Comparison of ENCODE assay signal across 11 cellular contexts in the genomic region with DNA sequence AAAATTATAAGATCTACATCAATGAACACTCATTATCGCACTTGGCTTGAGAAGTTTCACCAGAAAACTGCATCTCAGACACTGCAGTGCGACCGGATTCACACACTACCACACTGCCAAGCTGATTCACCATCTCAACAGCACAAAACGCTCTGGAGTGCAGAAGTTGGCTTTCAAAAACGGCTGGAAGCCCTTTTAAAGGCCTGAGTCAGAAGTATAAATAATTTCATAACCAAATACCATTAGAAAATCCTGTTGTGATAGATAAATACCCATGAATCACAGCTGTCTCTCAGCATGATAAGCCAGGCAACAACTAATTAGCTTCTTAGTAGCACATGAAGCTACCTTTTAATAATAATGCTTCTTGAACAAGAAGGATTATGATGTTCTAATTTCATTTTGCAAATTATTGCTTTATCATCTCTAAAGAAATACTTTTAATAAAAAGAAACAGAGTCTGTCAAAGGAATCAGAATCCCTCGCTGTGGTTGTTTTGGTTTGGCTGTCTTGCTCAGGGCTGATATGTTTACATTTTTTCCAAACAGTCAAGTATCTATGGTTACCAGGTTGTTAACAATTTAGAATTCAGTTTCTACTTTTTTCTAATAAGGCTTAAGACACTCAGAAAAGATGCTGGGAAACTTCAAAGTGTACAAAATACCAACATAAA. TPM values are rescaled to one million over a fixed set of nuclear protein-coding genes. Genes with fewer than 3 reads are reported as not detected.
DNase-seq lines count a peak whose midpoint lies in the region; ATAC-seq and TF ChIP-seq lines count a peak whose summit lies in the region.
"Had no signal": no experiment of that assay in that cellular context is flagged by ENCODE, and none has a peak within 500 bp of the region (broad histone marks: within the 10 kb centered on the region; RNA-seq: fewer than 3 reads in every experiment).

No MANE protein-coding gene starts in this region.

- H3K27ac Mint-ChIP-seq in osteocyte (ENCODE audit: unreplicated experiment), result peak overlapping the region; percentile 35
- H3K27ac Mint-ChIP-seq in T-cell, result no peak overlapping the region

- ATAC-seq in HG02970 (IDR thresholded peaks at IDR 0.05; ENCODE audit: low FRiP score, unreplicated experiment) (no peak), GM18867 (IDR thresholded peaks at IDR 0.05; ENCODE audit: unreplicated experiment) (no peak), T-cell (replicated peaks in 1 of 4) (no peak)
- ATAC-seq in stimulated activated naive CD8-positive, alpha-beta T cell treated with anti-CD3 and anti-CD28 coated beads, Interleukin-15, Interleukin-2, amounts not matched to agents 100 U/mL and 50 U/mL, for 24 hours, result no peak
- ATAC-seq: activated T-cell treated with anti-CD3 and anti-CD28 coated beads, Interleukin-2, amount 50 U/mL, for 4 hours had no signal

- CTCF ChIA-PET in T-cell (lab: Charles Lee), result interaction anchor here in 1 of 2 donors (0.7 to 0.8 kb wide), 2 partner anchors 9 to 44 kb away, joined by 3 to 5 read pairs; no protein-coding TSS in a partner anchor

- DNase-seq in AG09319 (ENCODE audit: extremely low read depth, low read depth), result peak; percentile 35
- peak; percentile 82 for DNase-seq in NCI-H69 (lab: John Stamatoyannopoulos, UW)
- DNase-seq in fibroblast of peridontal ligament (ENCODE audit: extremely low read depth), result peak; percentile 75
- DNase-seq in osteocyte (ENCODE audit: extremely low spot score, unreplicated experiment), result no peak
- DNase-seq in stimulated activated naive CD8-positive, alpha-beta T cell treated with anti-CD3 and anti-CD28 coated beads, Interleukin-15, Interleukin-2, amounts not matched to agents 100 U/mL and 50 U/mL, for 24 hours, result no peak
- no peak for DNase-seq in T-cell
- DNase-seq: activated T-cell treated with anti-CD3 and anti-CD28 coated beads, Interleukin-2, amount 50 U/mL, for 4 hours; effector memory CD4-positive, alpha-beta T cell; NCI-H1048 had no signal

- POLR2A ChIA-PET in T-cell (lab: Charles Lee), result no interaction called here

- H3K4me1 Mint-ChIP-seq in osteocyte (ENCODE audit: unreplicated experiment), result peaks cover 10% of the 10 kb centered on the region
- H3K4me1 Mint-ChIP-seq in T-cell, result peaks cover 0 to 2% (median 0%) of the 10 kb centered on the region in 3 donors

- H3K36me3 Mint-ChIP-seq in osteocyte (ENCODE audit: unreplicated experiment) (no peaks in the 10 kb centered on the region), T-cell (no peaks in the 10 kb centered on the region)

- H3K9me3 Mint-ChIP-seq in osteocyte (ENCODE audit: unreplicated experiment), result no peaks in the 10 kb centered on the region
- H3K9me3 Mint-ChIP-seq in T-cell, result no peaks in the 10 kb centered on the region
- H3K9me3 Mint-ChIP-seq: activated T-cell treated with anti-CD3 and anti-CD28 coated beads, Interleukin-2, amount 50 U/mL, for 4 hours had no signal

- no peak for TF ChIP-seq CTCF in AG09319 (IDR thresholded peaks at IDR 0.05; ENCODE audit: low read depth, low read length)
- no peak for TF ChIP-seq CTCF in osteocyte (IDR thresholded peaks at IDR 0.05)

- H3K4me3 Mint-ChIP-seq in osteocyte (ENCODE audit: unreplicated experiment) (no peak overlapping the region), T-cell (no peak overlapping the region)
- H3K4me3 Mint-ChIP-seq: activated T-cell treated with anti-CD3 and anti-CD28 coated beads, Interleukin-2, amount 50 U/mL, for 4 hours had no signal

- H3K27me3 Mint-ChIP-seq in osteocyte (ENCODE audit: unreplicated experiment) (no peaks in the 10 kb centered on the region), T-cell (peaks cover 0 to 7% of the 10 kb centered on the region in 2 donors)

RNA-seq across cellular contexts. Expression of gene SLC2A13, which starts 51.2 kb away (rescaled TPM):
- total RNA-seq in osteocyte, result 6.9 and 7.1 TPM in 2 replicates
- total RNA-seq in T-cell, result 1 to 10 TPM; 4.2 to 6.0 (median 5.1) TPM

Comparison
In these comparisons a context has a peak if more than half of its experiments do, and no peak if none do; other contexts are left out.
1. DNase-seq: peak in AG09319 (single experiment), NCI-H69 (single experiment) and fibroblast of peridontal ligament (single experiment); none in osteocyte (single experiment), stimulated activated naive CD8-positive, alpha-beta T cell treated with anti-CD3 and anti-CD28 coated beads, Interleukin-15, Interleukin-2, amounts not matched to agents 100 U/mL and 50 U/mL, for 24 hours (single experiment) and T-cell (0 of 34).